5 cellular contexts compared by ENCODE assay signal in genomic region chrX:49330421-49330820, GRCh38. TPM values are rescaled to one million over a fixed set of nuclear protein-coding genes. Genes with fewer than 3 reads are reported as not detected.
"Had no signal": no experiment of that assay in that cellular context is flagged by ENCODE, and none has a peak within 500 bp of the region (broad histone marks: within the 10 kb centered on the region; RNA-seq: fewer than 3 reads in every experiment).

No MANE protein-coding gene starts in this region.

RNA-seq across cellular contexts. Expression of gene GAGE13, which starts 1.0 kb away (rescaled TPM):
- total RNA-seq: HepG2, HT-29, HT1080, IMR-90 had no signal

RNA-seq across cellular contexts. Expression of gene GAGE12J, which starts 8.6 kb away (rescaled TPM):
- total RNA-seq: HepG2, HT-29, IMR-90, K562 had no signal

RNA-seq across cellular contexts. Expression of gene GAGE10, which starts 27.0 kb away (rescaled TPM):
- total RNA-seq: HepG2, HT-29, HT1080, IMR-90 had no signal
